24 cellular contexts compared by ENCODE assay signal in genomic region chr6:2133718-2134310, GRCh38.
DNase-seq lines count a peak whose midpoint lies in the region; ATAC-seq, FAIRE-seq and TF ChIP-seq lines count a peak whose summit lies in the region.
"Had no signal": no experiment of that assay in that cellular context is flagged by ENCODE, and none has a peak within 500 bp of the region (broad histone marks: within the 10 kb centered on the region; RNA-seq: fewer than 3 reads in every experiment).

No MANE protein-coding gene starts in this region.

- peak; percentile 35; the same call in 1 of the 3 replicates for ATAC-seq in HepG2
- no peak for ATAC-seq in right lobe of liver
- no peak for ATAC-seq in GM21447 (IDR thresholded peaks at IDR 0.05; ENCODE audit: unreplicated experiment)
- ATAC-seq in stimulated activated naive B cell treated with anti-CD40 and anti-IgM and Interleukin-4, amounts not matched to agents 10 μg/mL and 1 μg/mL and 100 μg/mL, for 72 hours (replicated peaks), result no peak
- ATAC-seq: HCT116, Right ventricle myocardium inferior had no signal

- no peak overlapping the region for H2BK12ac ChIP-seq in H1 (ENCODE audit: low read depth, low read length)

- H3K79me1 ChIP-seq in H1 (ENCODE audit: low read depth, low read length), result no peaks in the 10 kb centered on the region

- H3K23me2 ChIP-seq in H1 (ENCODE audit: low read depth, low read length), result no peaks in the 10 kb centered on the region

- TF ChIP-seq POLR2A in HepG2 (IDR thresholded peaks at IDR 0.05; ENCODE audit: insufficient read depth in 1 of 2, low read depth in 2 of 2, low read length in 2 of 2) (no peak), right lobe of liver (IDR thresholded peaks at IDR 0.05) (no peak), H1 (IDR thresholded peaks at IDR 0.05; ENCODE audit: control extremely low read depth in 1 of 2, low read depth in 2 of 2, low read length in 2 of 2) (no peak)

- no peaks in the 10 kb centered on the region for H3K36me3 Mint-ChIP-seq in nephron (ENCODE audit: low read depth)
- peaks cover 0 to 3% of the 10 kb centered on the region in 2 donors for H3K36me3 Mint-ChIP-seq in stimulated activated naive B cell treated with anti-CD40 and anti-IgM and Interleukin-4, amounts not matched to agents 10 μg/mL and 1 μg/mL and 100 μg/mL, for 72 hours
- H3K36me3 Mint-ChIP-seq: CD4-positive, alpha-beta memory T cell had no signal

- TF ChIP-seq EP300 in HepG2 (IDR thresholded peaks at IDR 0.05; ENCODE audit: low read depth in 2 of 2, low read length in 2 of 2) (no peak), HepG2 (CRISPR knock-in tag; IDR thresholded peaks at IDR 0.05; ENCODE audit: borderline replicate concordance) (no peak), H1 (IDR thresholded peaks at IDR 0.05; ENCODE audit: borderline replicate concordance in 1 of 2, low read depth in 2 of 2, low read length in 2 of 2) (no peak)

- no peak overlapping the region for H3K23ac ChIP-seq in H1 (ENCODE audit: insufficient read length)

- H4K91ac ChIP-seq in H1 (replicated peaks; ENCODE audit: insufficient read length, low read length), result no peak overlapping the region

- no peak overlapping the region for H3K18ac ChIP-seq in H1 (ENCODE audit: extremely low read depth, low read length)

- POLR2A ChIA-PET in HepG2 (lab: Yijun Ruan, JAX), result no interaction called here
- POLR2A ChIA-PET in H1 (lab: Charles Lee; ENCODE audit: partially characterized antibody), result interaction anchor here (1.3 kb wide), 1 partner anchor 11 kb away, joined by 3 read pairs; no protein-coding TSS in a partner anchor

- no peak overlapping the region for H3K4me3 Mint-ChIP-seq in nephron
- H3K4me3 Mint-ChIP-seq in stimulated activated naive B cell treated with anti-CD40 and anti-IgM and Interleukin-4, amounts not matched to agents 10 μg/mL and 1 μg/mL and 100 μg/mL, for 72 hours, result no peak overlapping the region
- H3K4me3 Mint-ChIP-seq: CD4-positive, alpha-beta memory T cell had no signal

- CTCF ChIA-PET in HepG2 (lab: Yijun Ruan, JAX; ENCODE audit: low intra/inter-chr PET ratio, low total read pairs) (no interaction called here), H1 (lab: Charles Lee; ENCODE audit: partially characterized antibody) (interaction anchor here (0.6 to 1.6 kb wide), 5 partner anchors 13 to 499 kb away, joined by 3 to 4 read pairs (median 3); no protein-coding TSS in a partner anchor)

- 0 out of 2 replicates have a peak overlapping the region, but pooled peaks have one; percentile 18 for H2BK5ac ChIP-seq in H1 (ENCODE audit: low read depth, low read length)

- H3K9me3 ChIP-seq in HepG2 (ENCODE audit: low read length) (no peaks in the 10 kb centered on the region), right lobe of liver (no peaks in the 10 kb centered on the region), H1 (ENCODE audit: insufficient read depth in 2 of 2, low read depth in 1 of 2, low read length in 1 of 2) (no peaks in the 10 kb centered on the region)
- H3K9me3 ChIP-seq: BLaER1 treated with 17β-estradiol and CSF1 and Interleukin-3, amounts not matched to agents 10 nM and 100 nM; Caco-2 had no signal

- H3K4me1 ChIP-seq in HepG2 (ENCODE audit: insufficient read depth, low read length) (peaks cover 37% of the 10 kb centered on the region), right lobe of liver (no peaks in the 10 kb centered on the region), H1 (replicated peaks in 1 of 4; ENCODE audit: control insufficient read depth in 3 of 4, insufficient read depth in 4 of 4, low read length in 3 of 4) (no peaks in the 10 kb centered on the region; a peak in 1 of 7 replicates)
- H3K4me1 ChIP-seq: Caco-2 had no signal

- no peak overlapping the region for H3K56ac ChIP-seq in H1 (replicated peaks; ENCODE audit: insufficient read length, low read depth, low read length)

- peak overlapping the region in 2 of 3 experiments; percentile 0 to 59 for H3K27ac Mint-ChIP-seq in nephron
- H3K27ac Mint-ChIP-seq in stimulated activated naive B cell treated with anti-CD40 and anti-IgM and Interleukin-4, amounts not matched to agents 10 μg/mL and 1 μg/mL and 100 μg/mL, for 72 hours, result no peak overlapping the region
- H3K27ac Mint-ChIP-seq: CD4-positive, alpha-beta memory T cell had no signal

- H3K4me3 ChIP-seq in HepG2 (replicated peaks in 1 of 3; ENCODE audit: insufficient read depth in 1 of 3, low read depth in 2 of 3, low read length in 3 of 3), result no peak overlapping the region
- H3K4me3 ChIP-seq in right lobe of liver, result no peak overlapping the region
- no peak overlapping the region for H3K4me3 ChIP-seq in H1 (ENCODE audit: extremely low read depth in 1 of 4, insufficient read depth in 2 of 4, low read depth in 3 of 4, low read length in 4 of 4)
- H3K4me3 ChIP-seq: BLaER1 treated with 17β-estradiol and CSF1 and Interleukin-3, amounts not matched to agents 10 nM and 100 nM had no signal

- peaks cover 9% of the 10 kb centered on the region for H3K27me3 Mint-ChIP-seq in nephron (ENCODE audit: low read depth)
- H3K27me3 Mint-ChIP-seq in stimulated activated naive B cell treated with anti-CD40 and anti-IgM and Interleukin-4, amounts not matched to agents 10 μg/mL and 1 μg/mL and 100 μg/mL, for 72 hours, result peaks cover 0 to 7% of the 10 kb centered on the region in 2 donors
- H3K27me3 Mint-ChIP-seq: CD4-positive, alpha-beta memory T cell had no signal

- no peak overlapping the region for H2AK5ac ChIP-seq in H1 (ENCODE audit: low read depth, low read length)

- no peak for DNase-seq in HepG2 (ENCODE audit: low spot score)
- DNase-seq in right lobe of liver, result no peak
- DNase-seq in H1 (ENCODE audit: low read depth in 1 of 2, low spot score in 2 of 2), result no peak
- DNase-seq in kidney glomerular epithelial cell (lab: John Stamatoyannopoulos, UW), result no peak
- no peak for DNase-seq in stimulated activated naive B cell treated with anti-CD40 and anti-IgM and Interleukin-4, amounts not matched to agents 10 μg/mL and 1 μg/mL and 100 μg/mL, for 72 hours
- DNase-seq in HTR-8/SVneo (ENCODE audit: insufficient read length, low spot score), result no peak
- DNase-seq: 8988T; Caco-2; CD4-positive, alpha-beta memory T cell; GOT3; Karpas-422; NCI-H1092; NCI-H1436; NCI-H187 treated with DMSO at 0.1 percent for 48 hours; NCI-H2107; NCI-H510A; NCI-H774; NK-92 treated with Interleukin-12 subunit alpha and Interleukin-12 subunit beta, amount 100 ng/mL, for 24 hours had no signal

- BruUV-seq in HepG2 (replicated peaks; lab: Mats Ljungman, UMichigan), result no TSS peak

- H3K79me2 ChIP-seq in HepG2 (ENCODE audit: insufficient read depth, low read length), result peaks cover 90% of the 10 kb centered on the region
- peaks cover 0 to 6% of the 10 kb centered on the region in 2 experiments; a peak in 1 of 4 replicates for H3K79me2 ChIP-seq in H1 (ENCODE audit: control insufficient read depth in 1 of 2, insufficient read depth in 2 of 2, low read length in 2 of 2)

- in situ Hi-C loops in HepG2 (cut with HindIII; ENCODE audit: extremely low pct_ligation_motif_present, low pct_unique_long_range_greater_than_20kb), result no loop called here

- intact Hi-C loops in HepG2 (cut with micrococcal nuclease; ENCODE audit: unreplicated experiment), result no loop called here
- intact Hi-C loops in right lobe of liver (cut with DNase I), result no loop called here

- H2BK120ac ChIP-seq in H1 (replicated peaks; ENCODE audit: low read depth, low read length), result no peak overlapping the region

- 96% methylated on average over 7 of the region's 7 CpGs for WGBS in HepG2 (ENCODE audit: low lambda C conversion rate)
- WGBS in right lobe of liver (ENCODE audit: insufficient coverage, low coverage, low lambda C conversion rate, missing lambda C conversion rate), result 97% methylated on average over 7 of the region's 7 CpGs
- 84% methylated on average over 7 of the region's 7 CpGs; no CpG with 5 or more reads in 1 of the 2 experiments for WGBS in H1 (ENCODE audit: extremely low coverage in 1 of 2, insufficient coverage in 1 of 2, insufficient read length in 1 of 2, insufficient replicate concordance in 2 of 2, low coverage in 1 of 2, low lambda C conversion rate in 2 of 2, missing lambda C conversion rate in 1 of 2), 2 experiments

- H3K36me3 ChIP-seq in HepG2 (replicated peaks in 1 of 2; ENCODE audit: control insufficient read depth in 1 of 2, insufficient read depth in 2 of 2, low read length in 2 of 2) (no peaks in the 10 kb centered on the region; a peak in 1 of 5 replicates), right lobe of liver (no peaks in the 10 kb centered on the region), H1 (ENCODE audit: control insufficient read depth in 2 of 4, insufficient read depth in 4 of 4, low read length in 3 of 4) (no peaks in the 10 kb centered on the region)
- H3K36me3 ChIP-seq: BLaER1 treated with 17β-estradiol and CSF1 and Interleukin-3, amounts not matched to agents 10 nM and 100 nM had no signal

- H2AFZ ChIP-seq in HepG2 (ENCODE audit: low read length) (no peak overlapping the region), H1 (ENCODE audit: low read length) (no peak overlapping the region)

- TF ChIP-seq RAD21 in HepG2 (CRISPR knock-in tag; IDR thresholded peaks at IDR 0.05), result no peak
- no peak for TF ChIP-seq RAD21 in H1 (IDR thresholded peaks at IDR 0.05 in 1 of 2, conservative IDR thresholded peaks at IDR 0.05 in 1 of 2; ENCODE audit: low read depth in 2 of 2, low read length in 2 of 2)

- H4K20me1 ChIP-seq in HepG2 (ENCODE audit: insufficient read depth, low read length), result peaks cover 33% of the 10 kb centered on the region
- H4K20me1 ChIP-seq in H1 (replicated peaks in 1 of 2; ENCODE audit: control insufficient read depth in 1 of 2, insufficient read depth in 2 of 2, low read length in 2 of 2), result no peaks in the 10 kb centered on the region

- FAIRE-seq in HepG2 (lab: Jason Lieb, UNC), result no peak
- FAIRE-seq in H1 (lab: Jason Lieb, UNC), result no peak
- no peak for FAIRE-seq in HTR-8/SVneo (lab: Jason Lieb, UNC)
- FAIRE-seq: GM12891 had no signal

- H3K9ac ChIP-seq in HepG2 (ENCODE audit: insufficient read depth, low read depth, low read length) (no peak overlapping the region), H1 (replicated peaks in 1 of 4; ENCODE audit: extremely low read depth in 1 of 4, low read depth in 3 of 4, low read length in 3 of 4) (no peak overlapping the region)
- H3K9ac ChIP-seq: BLaER1 treated with 17β-estradiol and CSF1 and Interleukin-3, amounts not matched to agents 10 nM and 100 nM had no signal

- no peak overlapping the region for H3K4me2 ChIP-seq in HepG2 (ENCODE audit: low read depth, low read length)
- H3K4me2 ChIP-seq in H1 (ENCODE audit: insufficient read depth in 1 of 2, low read depth in 2 of 2, low read length in 2 of 2), result no peak overlapping the region
- H3K4me2 ChIP-seq: BLaER1 treated with 17β-estradiol and CSF1 and Interleukin-3, amounts not matched to agents 10 nM and 100 nM had no signal

- no peak overlapping the region for H3K14ac ChIP-seq in H1 (ENCODE audit: insufficient read length)

- H3K4ac ChIP-seq in H1 (replicated peaks; ENCODE audit: insufficient read length, low read depth, low read length), result no peak overlapping the region

- H3K27ac ChIP-seq in HepG2 (ENCODE audit: extremely low read length, insufficient read depth, low read length) (no peak overlapping the region), right lobe of liver (no peak overlapping the region), H1 (ENCODE audit: low read depth, low read length) (no peak overlapping the region)
- H3K27ac ChIP-seq: BLaER1 treated with 17β-estradiol and CSF1 and Interleukin-3, amounts not matched to agents 10 nM and 100 nM had no signal

- peaks cover 3% of the 10 kb centered on the region for H3K9me3 Mint-ChIP-seq in nephron
- no peaks in the 10 kb centered on the region for H3K9me3 Mint-ChIP-seq in stimulated activated naive B cell treated with anti-CD40 and anti-IgM and Interleukin-4, amounts not matched to agents 10 μg/mL and 1 μg/mL and 100 μg/mL, for 72 hours
- H3K9me3 Mint-ChIP-seq: CD4-positive, alpha-beta memory T cell had no signal

- H4K8ac ChIP-seq in H1 (ENCODE audit: extremely low read depth, insufficient read depth, low read length), result no peak overlapping the region

- no peak overlapping the region for H2BK20ac ChIP-seq in H1 (ENCODE audit: low read length)

- no peak for TF ChIP-seq CTCF in HepG2 (CRISPR knock-in tag; IDR thresholded peaks at IDR 0.05)
- TF ChIP-seq CTCF in right lobe of liver (IDR thresholded peaks at IDR 0.05), result no peak
- no peak for TF ChIP-seq CTCF in H1 (IDR thresholded peaks at IDR 0.05; ENCODE audit: control extremely low read depth in 1 of 3, insufficient read depth in 1 of 3, low read depth in 1 of 3, low read length in 3 of 3)
- no peak for TF ChIP-seq CTCF in nephron (IDR thresholded peaks at IDR 0.05; ENCODE audit: unreplicated experiment in 3 of 3)

- no peak overlapping the region for H2BK15ac ChIP-seq in H1 (ENCODE audit: low read length)

- peaks cover 31% of the 10 kb centered on the region for H3K4me1 Mint-ChIP-seq in nephron
- peaks cover 9 to 25% of the 10 kb centered on the region in 2 donors for H3K4me1 Mint-ChIP-seq in stimulated activated naive B cell treated with anti-CD40 and anti-IgM and Interleukin-4, amounts not matched to agents 10 μg/mL and 1 μg/mL and 100 μg/mL, for 72 hours

- no peaks in the 10 kb centered on the region for H3K27me3 ChIP-seq in HepG2 (ENCODE audit: control insufficient read depth in 1 of 2, insufficient read depth in 2 of 2, low read length in 2 of 2)
- H3K27me3 ChIP-seq in right lobe of liver, result no peaks in the 10 kb centered on the region
- H3K27me3 ChIP-seq in H1 (replicated peaks in 1 of 4; ENCODE audit: control insufficient read depth in 3 of 4, extremely low read depth in 1 of 4, insufficient read depth in 3 of 4, low read length in 3 of 4), result no peaks in the 10 kb centered on the region
- H3K27me3 ChIP-seq: BLaER1 treated with 17β-estradiol and CSF1 and Interleukin-3, amounts not matched to agents 10 nM and 100 nM had no signal

- no peak overlapping the region for H4K5ac ChIP-seq in H1 (ENCODE audit: insufficient read length, low read depth, low read length)
